ENCODE assay signal across 24 cellular contexts in the genomic region with DNA sequence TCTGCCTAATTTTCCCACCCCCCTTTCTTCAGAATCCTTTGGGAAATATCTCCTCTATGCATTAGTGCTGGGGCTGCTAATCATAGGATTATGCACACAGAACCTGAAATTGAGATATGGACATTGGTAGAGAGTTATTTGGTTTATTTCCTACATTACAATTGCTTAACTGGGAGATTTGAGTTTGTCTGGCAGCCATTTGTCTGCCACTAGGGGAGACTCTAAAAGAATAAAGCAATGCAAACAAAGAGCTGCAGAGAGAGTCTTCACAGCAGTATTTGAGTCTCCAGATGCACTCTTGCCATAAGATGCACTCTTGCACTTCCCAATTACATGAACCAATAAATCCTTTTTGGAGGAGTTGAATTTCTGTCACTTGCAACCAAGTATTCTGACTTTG. TPM values are rescaled to one million over a fixed set of nuclear protein-coding genes. Genes with fewer than 3 reads are reported as not detected.
DNase-seq lines count a peak whose midpoint lies in the region; ATAC-seq and TF ChIP-seq lines count a peak whose summit lies in the region.
"Had no signal": no experiment of that assay in that cellular context is flagged by ENCODE, and none has a peak within 500 bp of the region (broad histone marks: within the 10 kb centered on the region; RNA-seq: fewer than 3 reads in every experiment).

No MANE protein-coding gene starts in this region.

- DNase-seq in AG04450 (ENCODE audit: low read depth, low spot score) (no peak), GM23338 (ENCODE audit: low spot score) (peak; percentile 47), foreskin fibroblast (no peak), NCI-H146 (lab: John Stamatoyannopoulos, UW) (no peak), NK-92 (lab: John Stamatoyannopoulos, UW; ENCODE audit: unreplicated experiment) (no peak), NCI-H1694 (lab: John Stamatoyannopoulos, UW) (no peak)
- DNase-seq in CD4-positive, alpha-beta memory T cell: no peak
- DNase-seq: activated B cell treated with CpG ODN at 0.5 μM for 24 hours; activated naive CD8-positive, alpha-beta T cell treated with anti-CD3 and anti-CD28 coated beads, Interleukin-2, amount 50 U/mL, for 24 hours; Calu3; effector CD8-positive, alpha-beta T cell; gastrocnemius medialis; GF-D8; left colon; NCI-H1417 treated with DMSO at 0.1 percent for 48 hours; NCI-H226; retina; SHP77; stimulated activated naive CD4-positive, alpha-beta T cell treated with Interleukin-2 at 50 U/mL for 16 hours; upper lobe of left lung had no signal

- POLR2A ChIA-PET in AG04450 (lab: Yijun Ruan, JAX): no interaction called here
- POLR2A ChIA-PET in CD4-positive, alpha-beta memory T cell (lab: Charles Lee; ENCODE audit: partially characterized antibody): no interaction called here

- no peak overlapping the region for H3K4me3 Mint-ChIP-seq in GM23338
- H3K4me3 Mint-ChIP-seq in CD4-positive, alpha-beta memory T cell: no peak overlapping the region
- H3K4me3 Mint-ChIP-seq: activated B cell treated with CpG ODN at 0.5 μM for 24 hours; activated naive CD8-positive, alpha-beta T cell treated with anti-CD3 and anti-CD28 coated beads, Interleukin-2, amount 50 U/mL, for 24 hours; activated T-helper 1 cell treated with anti-CD3 and anti-CD28 coated beads, Interleukin-12 subunit alpha, Interleukin-12 subunit beta, Interleukin-2, Interleukin-4 antibody, amounts not matched to agents 30 ng/mL and 10 ng/mL and 1 ng/mL, durations not matched to agents 14 hours and 24 hours and 36 hours; central memory CD8-positive, alpha-beta T cell; mesothelial cell of epicardium had no signal

- no peak overlapping the region for H3K4me2 ChIP-seq in GM23338

- H3K36me3 Mint-ChIP-seq in GM23338 (ENCODE audit: low read depth): no peaks in the 10 kb centered on the region
- H3K36me3 Mint-ChIP-seq in CD4-positive, alpha-beta memory T cell: no peaks in the 10 kb centered on the region
- H3K36me3 Mint-ChIP-seq: mesothelial cell of epicardium had no signal

- H2AFZ ChIP-seq in GM23338: 0 out of 2 replicates have a peak overlapping the region, but pooled peaks have one; percentile 7

- H3K9me3 Mint-ChIP-seq in GM23338: peaks cover 19% of the 10 kb centered on the region
- H3K9me3 Mint-ChIP-seq in CD4-positive, alpha-beta memory T cell: peaks cover 0 to 20% (median 9%) of the 10 kb centered on the region in 8 donors
- H3K9me3 Mint-ChIP-seq: central memory CD8-positive, alpha-beta T cell had no signal

- TF ChIP-seq CTCF in AG04450 (IDR thresholded peaks at IDR 0.05; ENCODE audit: low read depth, low read length) (peak; percentile 34; the same call in 1 of the 2 replicates), GM23338 (conservative IDR thresholded peaks at IDR 0.05; ENCODE audit: low read depth in 2 of 2) (peak in 1 of 2 experiments; percentile 46; a peak in 3 of 4 replicates), VCaP (conservative IDR thresholded peaks at IDR 0.05) (peak; percentile 37), foreskin fibroblast (IDR thresholded peaks at IDR 0.05; ENCODE audit: low read depth, low read length) (peak; percentile 14)

- peaks cover 4% of the 10 kb centered on the region; the same call in 1 of the 2 replicates for H3K4me1 ChIP-seq in GM23338 (ENCODE audit: insufficient read depth)
- no peaks in the 10 kb centered on the region for H3K4me1 ChIP-seq in CD4-positive, alpha-beta memory T cell (ENCODE audit: insufficient read depth, low read length)
- H3K4me1 ChIP-seq: gastrocnemius medialis, upper lobe of left lung had no signal

- H3K36me3 ChIP-seq in GM23338 (ENCODE audit: insufficient read depth): no peaks in the 10 kb centered on the region
- H3K36me3 ChIP-seq in CD4-positive, alpha-beta memory T cell (ENCODE audit: insufficient read depth, low read length): no peaks in the 10 kb centered on the region
- H3K36me3 ChIP-seq: gastrocnemius medialis, upper lobe of left lung had no signal

- no peaks in the 10 kb centered on the region for H3K79me2 ChIP-seq in GM23338 (replicated peaks; ENCODE audit: insufficient read depth)

- H3K27me3 ChIP-seq in AG04450 (ENCODE audit: control insufficient read depth, insufficient read depth, low read length) (no peaks in the 10 kb centered on the region), GM23338 (ENCODE audit: insufficient read depth) (no peaks in the 10 kb centered on the region)
- no peaks in the 10 kb centered on the region for H3K27me3 ChIP-seq in CD4-positive, alpha-beta memory T cell (ENCODE audit: insufficient read depth, low read length)
- H3K27me3 ChIP-seq: gastrocnemius medialis, upper lobe of left lung had no signal

- no peak overlapping the region for H3K27ac ChIP-seq in AG04450 (ENCODE audit: low read depth, low read length)
- H3K27ac ChIP-seq in GM23338 (ENCODE audit: low read depth): no peak overlapping the region
- H3K27ac ChIP-seq in VCaP: no peak overlapping the region
- H3K27ac ChIP-seq in CD4-positive, alpha-beta memory T cell (ENCODE audit: low read depth, low read length): no peak overlapping the region
- H3K27ac ChIP-seq: gastrocnemius medialis, upper lobe of left lung had no signal

- H3K4me3 ChIP-seq in AG04450 (ENCODE audit: low read depth, low read length) (no peak overlapping the region), GM23338 (no peak overlapping the region), foreskin fibroblast (ENCODE audit: low read depth in 1 of 2, low read length in 2 of 2) (no peak overlapping the region)
- H3K4me3 ChIP-seq in CD4-positive, alpha-beta memory T cell (ENCODE audit: low read length in 2 of 2): no peak overlapping the region
- H3K4me3 ChIP-seq: gastrocnemius medialis, upper lobe of left lung had no signal

- intact Hi-C loops in CD4-positive, alpha-beta memory T cell (cut with micrococcal nuclease): no loop called here

- no peak overlapping the region for H3K27ac Mint-ChIP-seq in GM23338
- H3K27ac Mint-ChIP-seq in CD4-positive, alpha-beta memory T cell: no peak overlapping the region
- H3K27ac Mint-ChIP-seq: activated B cell treated with CpG ODN at 0.5 μM for 24 hours; activated naive CD8-positive, alpha-beta T cell treated with anti-CD3 and anti-CD28 coated beads, Interleukin-2, amount 50 U/mL, for 24 hours; activated T-helper 1 cell treated with anti-CD3 and anti-CD28 coated beads, Interleukin-12 subunit alpha, Interleukin-12 subunit beta, Interleukin-2, Interleukin-4 antibody, amounts not matched to agents 30 ng/mL and 10 ng/mL and 1 ng/mL, durations not matched to agents 14 hours and 24 hours and 36 hours; mesothelial cell of epicardium had no signal

- CTCF ChIA-PET in AG04450 (lab: Charles Lee): interaction anchor here (1.0 to 1.8 kb wide), 4 partner anchors 9 to 115 kb away, joined by 3 to 8 read pairs (median 3); no protein-coding TSS in a partner anchor
- CTCF ChIA-PET in CD4-positive, alpha-beta memory T cell (lab: Charles Lee; ENCODE audit: partially characterized antibody): no interaction called here

- no peaks in the 10 kb centered on the region for H4K20me1 ChIP-seq in GM23338 (replicated peaks; ENCODE audit: insufficient read depth)

- peaks cover 9% of the 10 kb centered on the region for H3K4me1 Mint-ChIP-seq in GM23338
- H3K4me1 Mint-ChIP-seq in CD4-positive, alpha-beta memory T cell: no peaks in the 10 kb centered on the region
- H3K4me1 Mint-ChIP-seq: activated B cell treated with CpG ODN at 0.5 μM for 24 hours; activated naive CD8-positive, alpha-beta T cell treated with anti-CD3 and anti-CD28 coated beads, Interleukin-2, amount 50 U/mL, for 24 hours; central memory CD8-positive, alpha-beta T cell; mesothelial cell of epicardium had no signal

- no peaks in the 10 kb centered on the region for H3K9me3 ChIP-seq in AG04450 (ENCODE audit: control insufficient read depth, insufficient read depth, low read length)
- H3K9me3 ChIP-seq in CD4-positive, alpha-beta memory T cell (ENCODE audit: control insufficient read depth in 1 of 2, low read length in 2 of 2): no peaks in the 10 kb centered on the region
- H3K9me3 ChIP-seq: gastrocnemius medialis, upper lobe of left lung had no signal

- ATAC-seq in GM23338: peak; percentile 48; the same call in 1 of the 3 replicates
- ATAC-seq: activated naive CD8-positive, alpha-beta T cell treated with anti-CD3 and anti-CD28 coated beads, Interleukin-2, amount 50 U/mL, for 24 hours; gastrocnemius medialis; left colon had no signal

- H3F3A ChIP-seq in GM23338 (replicated peaks; ENCODE audit: low read depth): no peaks in the 10 kb centered on the region

- peaks cover 2% of the 10 kb centered on the region for H3K27me3 Mint-ChIP-seq in GM23338 (ENCODE audit: insufficient read depth, low read depth, poor library complexity)
- H3K27me3 Mint-ChIP-seq in CD4-positive, alpha-beta memory T cell: peaks cover 2 to 28% of the 10 kb centered on the region in 2 donors

- H3K9me2 ChIP-seq in GM23338 (ENCODE audit: insufficient read depth): 0 out of 2 replicates have a peak, but pooled peaks cover 4% of the 10 kb centered on the region

TF ChIP-seq in GM23338, 12 proteins besides CTCF, POLR2A, EP300 and RAD21 (continues in another document):
- TF ChIP-seq POLR2AphosphoS5 (IDR thresholded peaks at IDR 0.05; ENCODE audit: low read depth) (no peak), JUNB (IDR thresholded peaks at IDR 0.05; ENCODE audit: unreplicated experiment) (no peak), EZH2phosphoT487 (IDR thresholded peaks at IDR 0.05; ENCODE audit: unreplicated experiment) (no peak), CREB1 (CRISPR knock-in tag; IDR thresholded peaks at IDR 0.05; ENCODE audit: low read depth) (no peak), EZH2 (IDR thresholded peaks at IDR 0.05; ENCODE audit: low read depth, unreplicated experiment) (no peak)

RNA-seq across cellular contexts. Expression of gene PCNX4, which starts 12.0 kb away (rescaled TPM):
- polyA plus RNA-seq in AG04450 (2011; rRNA removed) (67.2 and 79.9 TPM in 2 replicates), GM23338 (2016; fragmentation: Nextera tagmentation; extraction: Ambion mirVana) (20.8 and 22.9 TPM in 2 replicates)
- 82.7 and 136 TPM in 2 replicates for polyA minus RNA-seq in AG04450 (2011; rRNA and poly(A)+ RNA removed)
- total RNA-seq in GM23338 (2014; rRNA removed; shearing (Covaris generic)): 77.5 and 99.9 TPM in 2 replicates
- total RNA-seq in CD4-positive, alpha-beta memory T cell: 10 to 100 TPM; 41.5 to 53.0 TPM
- 10 to 100 TPM; 13.5 to 19.0 TPM for polyA plus RNA-seq in CD4-positive, alpha-beta memory T cell
